1 cellular context compared by ENCODE assay signal in the genomic region with DNA sequence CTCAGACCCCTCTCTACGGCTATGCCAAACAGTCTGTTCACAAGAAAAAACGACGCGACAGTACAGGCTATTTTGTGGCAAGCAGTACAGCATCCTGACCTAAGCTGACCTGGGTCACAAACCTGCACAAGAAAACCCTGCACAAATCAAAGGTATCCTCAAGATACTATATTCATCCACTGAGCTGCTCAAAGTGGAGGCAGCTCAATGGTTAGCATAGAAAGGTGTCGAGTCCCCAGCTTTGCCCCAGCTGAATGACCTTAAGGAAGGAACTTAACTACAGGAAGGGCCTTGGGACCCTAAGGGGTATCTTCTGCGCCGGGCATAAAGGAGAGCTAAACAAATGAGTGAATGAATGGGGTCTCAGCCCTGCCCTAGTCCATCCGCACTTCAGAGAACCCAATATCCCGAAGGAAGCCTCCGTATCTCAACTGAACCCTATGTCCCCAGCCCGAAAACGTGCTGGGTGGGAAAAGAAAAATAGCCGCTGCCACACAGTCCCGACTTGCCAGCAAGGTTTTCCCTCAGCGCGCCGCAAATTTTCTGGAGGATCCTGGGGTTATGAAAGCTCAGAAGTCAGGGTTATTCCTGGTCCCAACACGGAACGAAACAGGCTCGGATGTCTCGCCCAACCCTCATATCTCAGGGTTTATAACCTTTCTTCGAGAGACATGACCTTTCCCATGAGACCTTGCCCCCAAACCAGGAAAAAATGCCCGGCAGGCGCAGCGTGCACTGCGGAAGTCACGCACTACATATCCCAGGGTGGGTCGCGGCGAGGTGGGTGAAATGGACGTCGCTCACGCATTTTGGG.
TF ChIP-seq lines count a peak whose summit lies in the region.

A gene with protein sequence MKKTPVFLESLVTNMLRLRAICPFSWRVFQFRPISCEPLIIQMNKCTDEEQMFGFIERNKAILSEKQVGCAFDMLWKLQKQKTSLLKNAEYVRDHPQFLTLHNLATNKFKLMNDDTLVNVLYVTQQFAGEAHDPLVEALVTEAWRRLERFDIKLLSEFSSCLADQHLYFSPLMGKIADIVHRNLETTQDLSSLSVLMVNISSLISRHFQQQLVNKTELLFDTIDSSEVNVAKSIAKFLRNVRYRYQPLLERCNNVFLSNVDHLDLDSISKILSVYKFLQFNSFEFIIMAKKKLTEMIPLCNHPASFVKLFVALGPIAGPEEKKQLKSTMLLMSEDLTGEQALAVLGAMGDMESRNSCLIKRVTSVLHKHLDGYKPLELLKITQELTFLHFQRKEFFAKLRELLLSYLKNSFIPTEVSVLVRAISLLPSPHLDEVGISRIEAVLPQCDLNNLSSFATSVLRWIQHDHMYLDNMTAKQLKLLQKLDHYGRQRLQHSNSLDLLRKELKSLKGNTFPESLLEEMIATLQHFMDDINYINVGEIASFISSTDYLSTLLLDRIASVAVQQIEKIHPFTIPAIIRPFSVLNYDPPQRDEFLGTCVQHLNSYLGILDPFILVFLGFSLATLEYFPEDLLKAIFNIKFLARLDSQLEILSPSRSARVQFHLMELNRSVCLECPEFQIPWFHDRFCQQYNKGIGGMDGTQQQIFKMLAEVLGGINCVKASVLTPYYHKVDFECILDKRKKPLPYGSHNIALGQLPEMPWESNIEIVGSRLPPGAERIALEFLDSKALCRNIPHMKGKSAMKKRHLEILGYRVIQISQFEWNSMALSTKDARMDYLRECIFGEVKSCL (minus strand): TSS at position 706 of the 814 bp plus-strand sequence. CDS start 1,836 bp downstream, outside the sequence.

TF ChIP-seq in HepG2, 621 proteins besides CTCF, POLR2A, EP300 and RAD21 (continued from another document and continues in another):
- TF ChIP-seq, protein P1, sequence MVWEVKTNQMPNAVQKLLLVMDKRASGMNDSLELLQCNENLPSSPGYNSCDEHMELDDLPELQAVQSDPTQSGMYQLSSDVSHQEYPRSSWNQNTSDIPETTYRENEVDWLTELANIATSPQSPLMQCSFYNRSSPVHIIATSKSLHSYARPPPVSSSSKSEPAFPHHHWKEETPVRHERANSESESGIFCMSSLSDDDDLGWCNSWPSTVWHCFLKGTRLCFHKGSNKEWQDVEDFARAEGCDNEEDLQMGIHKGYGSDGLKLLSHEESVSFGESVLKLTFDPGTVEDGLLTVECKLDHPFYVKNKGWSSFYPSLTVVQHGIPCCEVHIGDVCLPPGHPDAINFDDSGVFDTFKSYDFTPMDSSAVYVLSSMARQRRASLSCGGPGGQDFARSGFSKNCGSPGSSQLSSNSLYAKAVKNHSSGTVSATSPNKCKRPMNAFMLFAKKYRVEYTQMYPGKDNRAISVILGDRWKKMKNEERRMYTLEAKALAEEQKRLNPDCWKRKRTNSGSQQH (CRISPR knock-in tag; IDR thresholded peaks at IDR 0.05; ENCODE audit: low read depth): peak; percentile 91
- TF ChIP-seq THYN1 (CRISPR knock-in tag; IDR thresholded peaks at IDR 0.05; ENCODE audit: borderline replicate concordance, low read depth): no peak
- peak; percentile 78 for TF ChIP-seq BHLHE40 (IDR thresholded peaks at IDR 0.05; ENCODE audit: low read length)
- peak; percentile 98 for TF ChIP-seq ZMYM4 (CRISPR knock-in tag; IDR thresholded peaks at IDR 0.05)
- TF ChIP-seq ZNF136 (CRISPR knock-in tag; IDR thresholded peaks at IDR 0.05; ENCODE audit: low read depth): peak; percentile 92; the same call in 1 of the 2 replicates
- peak; percentile 87 for TF ChIP-seq MIER2 (CRISPR knock-in tag; IDR thresholded peaks at IDR 0.05)
- TF ChIP-seq, protein P2, sequence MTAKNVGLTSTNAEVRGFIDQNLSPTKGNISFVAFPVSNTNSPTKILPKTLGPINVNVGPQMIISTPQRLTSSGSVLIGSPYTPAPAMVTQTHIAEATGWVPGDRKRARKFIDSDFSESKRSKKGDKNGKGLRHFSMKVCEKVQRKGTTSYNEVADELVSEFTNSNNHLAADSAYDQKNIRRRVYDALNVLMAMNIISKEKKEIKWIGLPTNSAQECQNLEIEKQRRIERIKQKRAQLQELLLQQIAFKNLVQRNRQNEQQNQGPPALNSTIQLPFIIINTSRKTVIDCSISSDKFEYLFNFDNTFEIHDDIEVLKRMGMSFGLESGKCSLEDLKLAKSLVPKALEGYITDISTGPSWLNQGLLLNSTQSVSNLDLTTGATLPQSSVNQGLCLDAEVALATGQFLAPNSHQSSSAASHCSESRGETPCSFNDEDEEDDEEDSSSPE (CRISPR knock-in tag; IDR thresholded peaks at IDR 0.05): peak; percentile 82
- peak; percentile 99 for TF ChIP-seq ELF1 (CRISPR knock-in tag; IDR thresholded peaks at IDR 0.05)
- TF ChIP-seq MEIS1 (CRISPR knock-in tag; IDR thresholded peaks at IDR 0.05; ENCODE audit: borderline replicate concordance): no peak; the same call in 1 of the 2 replicates
- TF ChIP-seq ZNF224 (CRISPR knock-in tag; IDR thresholded peaks at IDR 0.05): 0 out of 2 replicates have a peak, but pooled peaks have one; percentile 71
- peak; percentile 100 for TF ChIP-seq ZNF143 (CRISPR knock-in tag; IDR thresholded peaks at IDR 0.05)
- TF ChIP-seq, protein P3, sequence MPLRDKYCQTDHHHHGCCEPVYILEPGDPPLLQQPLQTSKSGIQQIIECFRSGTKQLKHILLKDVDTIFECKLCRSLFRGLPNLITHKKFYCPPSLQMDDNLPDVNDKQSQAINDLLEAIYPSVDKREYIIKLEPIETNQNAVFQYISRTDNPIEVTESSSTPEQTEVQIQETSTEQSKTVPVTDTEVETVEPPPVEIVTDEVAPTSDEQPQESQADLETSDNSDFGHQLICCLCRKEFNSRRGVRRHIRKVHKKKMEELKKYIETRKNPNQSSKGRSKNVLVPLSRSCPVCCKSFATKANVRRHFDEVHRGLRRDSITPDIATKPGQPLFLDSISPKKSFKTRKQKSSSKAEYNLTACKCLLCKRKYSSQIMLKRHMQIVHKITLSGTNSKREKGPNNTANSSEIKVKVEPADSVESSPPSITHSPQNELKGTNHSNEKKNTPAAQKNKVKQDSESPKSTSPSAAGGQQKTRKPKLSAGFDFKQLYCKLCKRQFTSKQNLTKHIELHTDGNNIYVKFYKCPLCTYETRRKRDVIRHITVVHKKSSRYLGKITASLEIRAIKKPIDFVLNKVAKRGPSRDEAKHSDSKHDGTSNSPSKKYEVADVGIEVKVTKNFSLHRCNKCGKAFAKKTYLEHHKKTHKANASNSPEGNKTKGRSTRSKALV (CRISPR knock-in tag; IDR thresholded peaks at IDR 0.05): peak; percentile 74; the same call in 1 of the 2 replicates
- TF ChIP-seq ZNF550 (CRISPR knock-in tag; IDR thresholded peaks at IDR 0.05; ENCODE audit: borderline replicate concordance): no peak
- TF ChIP-seq, protein P4, sequence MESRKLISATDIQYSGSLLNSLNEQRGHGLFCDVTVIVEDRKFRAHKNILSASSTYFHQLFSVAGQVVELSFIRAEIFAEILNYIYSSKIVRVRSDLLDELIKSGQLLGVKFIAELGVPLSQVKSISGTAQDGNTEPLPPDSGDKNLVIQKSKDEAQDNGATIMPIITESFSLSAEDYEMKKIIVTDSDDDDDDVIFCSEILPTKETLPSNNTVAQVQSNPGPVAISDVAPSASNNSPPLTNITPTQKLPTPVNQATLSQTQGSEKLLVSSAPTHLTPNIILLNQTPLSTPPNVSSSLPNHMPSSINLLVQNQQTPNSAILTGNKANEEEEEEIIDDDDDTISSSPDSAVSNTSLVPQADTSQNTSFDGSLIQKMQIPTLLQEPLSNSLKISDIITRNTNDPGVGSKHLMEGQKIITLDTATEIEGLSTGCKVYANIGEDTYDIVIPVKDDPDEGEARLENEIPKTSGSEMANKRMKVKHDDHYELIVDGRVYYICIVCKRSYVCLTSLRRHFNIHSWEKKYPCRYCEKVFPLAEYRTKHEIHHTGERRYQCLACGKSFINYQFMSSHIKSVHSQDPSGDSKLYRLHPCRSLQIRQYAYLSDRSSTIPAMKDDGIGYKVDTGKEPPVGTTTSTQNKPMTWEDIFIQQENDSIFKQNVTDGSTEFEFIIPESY (CRISPR knock-in tag; IDR thresholded peaks at IDR 0.05): peak; percentile 80
- TF ChIP-seq GATA4 (IDR thresholded peaks at IDR 0.05; ENCODE audit: borderline replicate concordance, low read depth): peak; percentile 56; the same call in 1 of the 2 replicates
- TF ChIP-seq TAF1 (CRISPR knock-in tag; IDR thresholded peaks at IDR 0.05): peak; percentile 62
- TF ChIP-seq ZNF225 (CRISPR knock-in tag; IDR thresholded peaks at IDR 0.05): no peak
- TF ChIP-seq LCORL (IDR thresholded peaks at IDR 0.05): peak; percentile 55; the same call in 1 of the 2 replicates
- peak; percentile 84 for TF ChIP-seq LCORL (CRISPR knock-in tag; IDR thresholded peaks at IDR 0.05)
- peak; percentile 47; the same call in 1 of the 2 replicates for TF ChIP-seq KLF9 (CRISPR knock-in tag; IDR thresholded peaks at IDR 0.05; ENCODE audit: low read depth)
- peak; percentile 88 for TF ChIP-seq PHF20 (CRISPR knock-in tag; IDR thresholded peaks at IDR 0.05)
- TF ChIP-seq, protein P5, sequence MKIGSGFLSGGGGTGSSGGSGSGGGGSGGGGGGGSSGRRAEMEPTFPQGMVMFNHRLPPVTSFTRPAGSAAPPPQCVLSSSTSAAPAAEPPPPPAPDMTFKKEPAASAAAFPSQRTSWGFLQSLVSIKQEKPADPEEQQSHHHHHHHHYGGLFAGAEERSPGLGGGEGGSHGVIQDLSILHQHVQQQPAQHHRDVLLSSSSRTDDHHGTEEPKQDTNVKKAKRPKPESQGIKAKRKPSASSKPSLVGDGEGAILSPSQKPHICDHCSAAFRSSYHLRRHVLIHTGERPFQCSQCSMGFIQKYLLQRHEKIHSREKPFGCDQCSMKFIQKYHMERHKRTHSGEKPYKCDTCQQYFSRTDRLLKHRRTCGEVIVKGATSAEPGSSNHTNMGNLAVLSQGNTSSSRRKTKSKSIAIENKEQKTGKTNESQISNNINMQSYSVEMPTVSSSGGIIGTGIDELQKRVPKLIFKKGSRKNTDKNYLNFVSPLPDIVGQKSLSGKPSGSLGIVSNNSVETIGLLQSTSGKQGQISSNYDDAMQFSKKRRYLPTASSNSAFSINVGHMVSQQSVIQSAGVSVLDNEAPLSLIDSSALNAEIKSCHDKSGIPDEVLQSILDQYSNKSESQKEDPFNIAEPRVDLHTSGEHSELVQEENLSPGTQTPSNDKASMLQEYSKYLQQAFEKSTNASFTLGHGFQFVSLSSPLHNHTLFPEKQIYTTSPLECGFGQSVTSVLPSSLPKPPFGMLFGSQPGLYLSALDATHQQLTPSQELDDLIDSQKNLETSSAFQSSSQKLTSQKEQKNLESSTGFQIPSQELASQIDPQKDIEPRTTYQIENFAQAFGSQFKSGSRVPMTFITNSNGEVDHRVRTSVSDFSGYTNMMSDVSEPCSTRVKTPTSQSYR (CRISPR knock-in tag; IDR thresholded peaks at IDR 0.05; ENCODE audit: borderline replicate concordance): peak; percentile 73; the same call in 1 of the 2 replicates
- peak; percentile 95; the same call in 1 of the 2 replicates for TF ChIP-seq NFATC3 (CRISPR knock-in tag; IDR thresholded peaks at IDR 0.05)
- peak; percentile 91 for TF ChIP-seq MEF2D (CRISPR knock-in tag; IDR thresholded peaks at IDR 0.05)
- TF ChIP-seq SALL2 (CRISPR knock-in tag; IDR thresholded peaks at IDR 0.05): peak; percentile 89
- TF ChIP-seq SNAI1 (CRISPR knock-in tag; IDR thresholded peaks at IDR 0.05; ENCODE audit: borderline replicate concordance): no peak
- TF ChIP-seq ZNF264 (CRISPR knock-in tag; IDR thresholded peaks at IDR 0.05): peak; percentile 91; the same call in 1 of the 2 replicates
- no peak for TF ChIP-seq FOXP1 (IDR thresholded peaks at IDR 0.05)
- TF ChIP-seq FOXP1 (CRISPR knock-in tag; IDR thresholded peaks at IDR 0.05): peak; percentile 58
- no peak for TF ChIP-seq GTF3A (CRISPR knock-in tag; conservative IDR thresholded peaks at IDR 0.05)
- TF ChIP-seq, protein P6, sequence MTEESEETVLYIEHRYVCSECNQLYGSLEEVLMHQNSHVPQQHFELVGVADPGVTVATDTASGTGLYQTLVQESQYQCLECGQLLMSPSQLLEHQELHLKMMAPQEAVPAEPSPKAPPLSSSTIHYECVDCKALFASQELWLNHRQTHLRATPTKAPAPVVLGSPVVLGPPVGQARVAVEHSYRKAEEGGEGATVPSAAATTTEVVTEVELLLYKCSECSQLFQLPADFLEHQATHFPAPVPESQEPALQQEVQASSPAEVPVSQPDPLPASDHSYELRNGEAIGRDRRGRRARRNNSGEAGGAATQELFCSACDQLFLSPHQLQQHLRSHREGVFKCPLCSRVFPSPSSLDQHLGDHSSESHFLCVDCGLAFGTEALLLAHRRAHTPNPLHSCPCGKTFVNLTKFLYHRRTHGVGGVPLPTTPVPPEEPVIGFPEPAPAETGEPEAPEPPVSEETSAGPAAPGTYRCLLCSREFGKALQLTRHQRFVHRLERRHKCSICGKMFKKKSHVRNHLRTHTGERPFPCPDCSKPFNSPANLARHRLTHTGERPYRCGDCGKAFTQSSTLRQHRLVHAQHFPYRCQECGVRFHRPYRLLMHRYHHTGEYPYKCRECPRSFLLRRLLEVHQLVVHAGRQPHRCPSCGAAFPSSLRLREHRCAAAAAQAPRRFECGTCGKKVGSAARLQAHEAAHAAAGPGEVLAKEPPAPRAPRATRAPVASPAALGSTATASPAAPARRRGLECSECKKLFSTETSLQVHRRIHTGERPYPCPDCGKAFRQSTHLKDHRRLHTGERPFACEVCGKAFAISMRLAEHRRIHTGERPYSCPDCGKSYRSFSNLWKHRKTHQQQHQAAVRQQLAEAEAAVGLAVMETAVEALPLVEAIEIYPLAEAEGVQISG (CRISPR knock-in tag; IDR thresholded peaks at IDR 0.05): peak; percentile 96
- TF ChIP-seq, protein P7, sequence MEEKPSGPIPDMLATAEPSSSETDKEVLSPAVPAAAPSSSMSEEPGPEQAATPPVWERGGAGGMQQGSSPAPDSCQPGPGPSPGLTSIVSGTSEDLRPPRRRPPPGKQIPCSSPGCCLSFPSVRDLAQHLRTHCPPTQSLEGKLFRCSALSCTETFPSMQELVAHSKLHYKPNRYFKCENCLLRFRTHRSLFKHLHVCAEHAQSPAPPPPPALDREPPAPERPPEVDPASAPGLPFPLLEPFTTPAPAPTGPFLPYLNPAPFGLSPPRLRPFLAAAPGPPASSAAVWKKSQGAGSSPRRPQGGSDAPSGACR (CRISPR knock-in tag; IDR thresholded peaks at IDR 0.05): peak; percentile 47; the same call in 1 of the 2 replicates
- no peak for TF ChIP-seq ZNF570 (CRISPR knock-in tag; IDR thresholded peaks at IDR 0.05; ENCODE audit: borderline replicate concordance)
- TF ChIP-seq ZNF124 (CRISPR knock-in tag; IDR thresholded peaks at IDR 0.05): peak; percentile 97; the same call in 1 of the 2 replicates
- no peak for TF ChIP-seq MED13 (CRISPR knock-in tag; IDR thresholded peaks at IDR 0.05)
- TF ChIP-seq, protein P8, sequence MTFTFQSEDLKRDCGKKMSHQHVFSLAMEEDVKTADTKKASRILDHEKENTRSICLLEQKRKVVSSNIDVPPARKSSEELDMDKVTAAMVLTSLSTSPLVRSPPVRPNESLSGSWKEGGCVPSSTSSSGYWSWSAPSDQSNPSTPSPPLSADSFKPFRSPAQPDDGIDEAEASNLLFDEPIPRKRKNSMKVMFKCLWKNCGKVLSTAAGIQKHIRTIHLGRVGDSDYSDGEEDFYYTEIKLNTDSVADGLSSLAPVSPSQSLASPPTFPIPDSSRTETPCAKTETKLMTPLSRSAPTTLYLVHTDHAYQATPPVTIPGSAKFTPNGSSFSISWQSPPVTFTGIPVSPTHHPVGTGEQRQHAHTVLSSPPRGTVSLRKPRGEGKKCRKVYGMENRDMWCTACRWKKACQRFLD (CRISPR knock-in tag; IDR thresholded peaks at IDR 0.05; ENCODE audit: borderline replicate concordance): 0 out of 2 replicates have a peak, but pooled peaks have one; percentile 46
- TF ChIP-seq SAP130 (CRISPR knock-in tag; IDR thresholded peaks at IDR 0.05; ENCODE audit: low read depth): peak; percentile 99
- TF ChIP-seq GATAD1 (CRISPR knock-in tag; IDR thresholded peaks at IDR 0.05): peak; percentile 95
- peak; percentile 48 for TF ChIP-seq NFYB (CRISPR knock-in tag; IDR thresholded peaks at IDR 0.05)
- peak; percentile 98 for TF ChIP-seq RXRA (CRISPR knock-in tag; IDR thresholded peaks at IDR 0.05)
- TF ChIP-seq ZBTB20 (CRISPR knock-in tag; IDR thresholded peaks at IDR 0.05; ENCODE audit: borderline replicate concordance, low read depth): peak; percentile 87
- TF ChIP-seq RBAK (CRISPR knock-in tag; IDR thresholded peaks at IDR 0.05): 0 out of 2 replicates have a peak, but pooled peaks have one; percentile 41
- no peak for TF ChIP-seq JUNB (CRISPR knock-in tag; IDR thresholded peaks at IDR 0.05; ENCODE audit: borderline replicate concordance)
- no peak for TF ChIP-seq FOXM1 (CRISPR knock-in tag; IDR thresholded peaks at IDR 0.05)
